Comparison of ENCODE assay signal across 8 cellular contexts in the genomic region with DNA sequence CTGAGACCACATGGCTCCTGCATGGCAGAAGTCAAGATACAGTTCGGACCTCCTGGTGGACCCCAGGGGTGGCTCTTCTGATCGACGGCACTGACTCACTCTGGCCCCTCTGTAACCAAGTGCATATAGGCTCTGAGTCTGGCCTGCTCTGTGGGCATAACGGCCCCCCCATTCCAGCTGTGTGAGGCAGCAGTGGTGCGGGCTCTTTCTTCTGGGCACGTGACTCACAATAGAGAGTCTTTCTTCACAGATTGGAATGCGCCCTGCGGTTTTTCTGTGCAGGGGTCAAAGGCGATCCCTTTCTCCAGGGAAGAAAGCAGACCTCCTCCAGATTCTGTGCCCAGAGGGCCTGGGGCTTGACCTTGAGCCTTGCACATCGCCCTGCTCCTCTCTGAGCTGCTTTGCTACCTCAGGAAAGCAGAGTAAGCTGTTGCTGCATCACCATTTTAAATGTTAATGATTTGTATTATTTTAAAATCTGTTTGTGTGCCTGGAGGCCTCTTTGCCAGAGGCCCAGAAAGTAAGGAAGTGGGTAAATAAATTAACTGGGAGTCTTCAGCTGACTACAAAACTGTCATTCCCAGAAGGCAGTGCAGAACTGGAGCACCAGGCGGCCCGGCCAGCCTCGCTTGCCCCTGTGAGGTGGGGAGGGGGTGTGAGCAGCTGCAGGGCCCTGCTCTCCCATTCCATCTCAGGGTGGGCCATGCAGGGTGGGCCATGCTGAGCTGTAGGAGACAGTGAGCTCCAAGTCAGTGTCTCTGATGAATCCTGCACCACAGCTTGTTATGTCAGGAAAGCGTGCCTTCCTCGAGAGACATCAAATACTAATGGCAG.
DNase-seq lines count a peak whose midpoint lies in the region; TF ChIP-seq lines count a peak whose summit lies in the region.

No MANE protein-coding gene starts in this region.

- H3K36me3 ChIP-seq in colonic mucosa (no peaks in the 10 kb centered on the region), OCI-LY7 (ENCODE audit: insufficient read depth, low read length) (no peaks in the 10 kb centered on the region; the same call in 1 of the 2 replicates)

- BruUV-seq in OCI-LY7 (replicated peaks; lab: Mats Ljungman, UMichigan) = no TSS peak

- H3K27me3 ChIP-seq in colonic mucosa = no peaks in the 10 kb centered on the region

- intact Hi-C loops in colonic mucosa (cut with DNase I) (no loop called here), OCI-LY7 (cut with micrococcal nuclease; ENCODE audit: unreplicated experiment) (no loop called here)

- POLR2A ChIA-PET in OCI-LY7 (lab: Charles Lee) = interaction anchor here (7.5 kb wide), 1 partner anchor 9 kb away, joined by 113 read pairs; no protein-coding TSS in a partner anchor

- H3K9me3 ChIP-seq in colonic mucosa (no peaks in the 10 kb centered on the region), OCI-LY7 (ENCODE audit: low read length) (peaks cover 10% of the 10 kb centered on the region; the same call in 1 of the 2 replicates)

- DNase-seq in GM04503 (ENCODE audit: low read depth) (peak; percentile 61), HS-27A (ENCODE audit: low read depth) (peak; percentile 3), colonic mucosa (peak; percentile 31), midbrain (lab: John Stamatoyannopoulos, UW) (peak; percentile 70), NCI-H2171 treated with DMSO at 0.1 percent for 48 hours (lab: John Stamatoyannopoulos, UW) (no peak), GM13977 (ENCODE audit: low spot score) (no peak), OCI-LY7 (ENCODE audit: low spot score) (no peak), coronary artery (ENCODE audit: low spot score) (no peak)

- H3K79me2 ChIP-seq in OCI-LY7 (ENCODE audit: insufficient read depth, low read depth, low read length) = no peaks in the 10 kb centered on the region

- no peaks in the 10 kb centered on the region for H3K9me2 ChIP-seq in OCI-LY7 (ENCODE audit: insufficient read depth, low read length)

- no peaks in the 10 kb centered on the region for H3K4me1 ChIP-seq in colonic mucosa
- peaks cover 54% of the 10 kb centered on the region for H3K4me1 ChIP-seq in OCI-LY7 (ENCODE audit: insufficient read depth, low read length, poor library complexity, severe bottlenecking)

- H3K4me3 ChIP-seq in colonic mucosa (no peak overlapping the region), OCI-LY7 (ENCODE audit: low read depth, low read length, poor library complexity, severe bottlenecking) (no peak overlapping the region), coronary artery (no peak overlapping the region)

- H3K4me2 ChIP-seq in OCI-LY7 (ENCODE audit: low read length) = no peak overlapping the region

- no peaks in the 10 kb centered on the region for H4K20me1 ChIP-seq in OCI-LY7 (ENCODE audit: insufficient read depth, low read length)

- in situ Hi-C loops in GM13977 (cut with MboI; ENCODE audit: low pct_unique_long_range_greater_than_20kb, low sequenced_read_pairs, unreplicated experiment) = no loop called here

- no peak overlapping the region for H2AFZ ChIP-seq in OCI-LY7 (ENCODE audit: low read length)

- CTCF ChIA-PET in OCI-LY7 (lab: Charles Lee; ENCODE audit: unreplicated experiment) = no interaction called here

- TF ChIP-seq CTCF in colonic mucosa (IDR thresholded peaks at IDR 0.05) (no peak), GM13977 (IDR thresholded peaks at IDR 0.05; ENCODE audit: extremely low read depth, insufficient read depth, missing control alignments) (no peak), OCI-LY7 (conservative IDR thresholded peaks at IDR 0.05; ENCODE audit: low read length) (no peak), coronary artery (IDR thresholded peaks at IDR 0.05) (no peak)

- H3K9ac ChIP-seq in colonic mucosa (ENCODE audit: low read depth in 2 of 2, low read length in 2 of 2) = no peak overlapping the region

- H3K27ac ChIP-seq in colonic mucosa (no peak overlapping the region), OCI-LY7 (ENCODE audit: low read depth, low read length, poor library complexity, severe bottlenecking) (no peak overlapping the region), coronary artery (no peak overlapping the region)

Comparison
In these comparisons a context has a peak if more than half of its experiments do, and no peak if none do; other contexts are left out.
1. DNase-seq: peak in GM04503 (single experiment), HS-27A (single experiment), colonic mucosa (single experiment) and midbrain (single experiment); none in NCI-H2171 treated with DMSO at 0.1 percent for 48 hours (single experiment), GM13977 (single experiment), OCI-LY7 (single experiment) and coronary artery (single experiment).